In the genomic region with DNA sequence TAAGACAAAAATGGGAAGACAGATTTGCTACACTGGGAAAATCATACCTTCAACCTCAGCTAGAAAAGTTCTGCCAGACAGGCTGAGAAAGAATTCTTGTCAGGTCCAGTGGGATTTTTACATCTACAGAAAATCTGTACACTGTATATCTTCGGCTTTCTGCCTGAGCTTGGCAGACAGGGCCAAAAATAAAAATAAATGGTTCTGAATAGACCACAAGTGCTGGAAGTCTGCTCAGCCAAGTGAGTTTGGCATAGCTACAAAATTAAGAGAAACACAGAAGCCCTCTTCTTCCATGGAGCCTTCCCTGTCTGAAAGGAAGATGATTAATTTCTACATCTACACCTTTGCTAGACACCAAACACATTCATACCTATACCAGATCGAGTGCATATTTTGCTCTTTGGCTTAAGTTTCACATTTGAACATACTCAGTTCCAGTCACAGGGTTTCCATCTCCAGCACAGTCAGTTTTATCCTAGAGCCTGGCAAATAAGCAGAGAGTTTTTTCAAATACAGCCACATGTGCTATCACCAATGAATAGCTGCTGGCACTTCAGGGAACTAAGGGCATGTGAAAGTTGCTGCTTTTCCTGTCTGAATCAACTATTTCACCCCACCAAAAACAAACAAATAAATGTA, we compare ENCODE assay signal across 17 cellular contexts.
"Had no signal": no experiment of that assay in that cellular context is flagged by ENCODE, and none has a peak within 500 bp of the region (broad histone marks: within the 10 kb centered on the region; RNA-seq: fewer than 3 reads in every experiment).

No MANE protein-coding gene starts in this region.

- H3K27me3 ChIP-seq: breast epithelium, dorsolateral prefrontal cortex, ovary, stomach, thyroid gland had no signal

- H3K9me3 ChIP-seq: breast epithelium, ovary, stomach, thyroid gland had no signal

- FAIRE-seq: urothelium cell line had no signal

- H3K4me3 ChIP-seq: breast epithelium, dorsolateral prefrontal cortex, lung, ovary, stomach, thyroid gland had no signal

- H3K4me1 ChIP-seq: breast epithelium had no signal

- H3K27ac ChIP-seq: breast epithelium, ovary had no signal

- ATAC-seq: activated CD4-positive, alpha-beta T cell treated with anti-CD3 and anti-CD28 coated beads for 36 hours; T-helper 17 cell had no signal

- H3K36me3 ChIP-seq: breast epithelium, ovary, stomach, thyroid gland had no signal

- DNase-seq: activated CD4-positive, alpha-beta memory T cell treated with anti-CD3 and anti-CD28 coated beads, Interleukin-2, amount 10 ng/mL, durations not matched to agents 7 days and 5 days; activated CD4-positive, alpha-beta T cell treated with anti-CD3 and anti-CD28 coated beads for 36 hours; activated T-cell treated with anti-CD3 and anti-CD28 coated beads, Interleukin-2, amount 50 U/mL, for 24 hours; dorsolateral prefrontal cortex; erythroblast; foreskin fibroblast; head of caudate nucleus; midbrain; ovary; stimulated activated CD4-positive, alpha-beta T cell treated with anti-CD3 and anti-CD28 coated beads, Interleukin-12 subunit alpha, Interleukin-12 subunit beta, amount 100 ng/mL, for 4 hours; stimulated activated CD4-positive, alpha-beta T cell treated with anti-CD3 and anti-CD28 coated beads, Interleukin-2, amount 100 ng/mL, for 24 hours; stomach; T-helper 17 cell; thyroid gland had no signal
